Comparison of ENCODE assay signal across 16 cellular contexts in the genomic region with DNA sequence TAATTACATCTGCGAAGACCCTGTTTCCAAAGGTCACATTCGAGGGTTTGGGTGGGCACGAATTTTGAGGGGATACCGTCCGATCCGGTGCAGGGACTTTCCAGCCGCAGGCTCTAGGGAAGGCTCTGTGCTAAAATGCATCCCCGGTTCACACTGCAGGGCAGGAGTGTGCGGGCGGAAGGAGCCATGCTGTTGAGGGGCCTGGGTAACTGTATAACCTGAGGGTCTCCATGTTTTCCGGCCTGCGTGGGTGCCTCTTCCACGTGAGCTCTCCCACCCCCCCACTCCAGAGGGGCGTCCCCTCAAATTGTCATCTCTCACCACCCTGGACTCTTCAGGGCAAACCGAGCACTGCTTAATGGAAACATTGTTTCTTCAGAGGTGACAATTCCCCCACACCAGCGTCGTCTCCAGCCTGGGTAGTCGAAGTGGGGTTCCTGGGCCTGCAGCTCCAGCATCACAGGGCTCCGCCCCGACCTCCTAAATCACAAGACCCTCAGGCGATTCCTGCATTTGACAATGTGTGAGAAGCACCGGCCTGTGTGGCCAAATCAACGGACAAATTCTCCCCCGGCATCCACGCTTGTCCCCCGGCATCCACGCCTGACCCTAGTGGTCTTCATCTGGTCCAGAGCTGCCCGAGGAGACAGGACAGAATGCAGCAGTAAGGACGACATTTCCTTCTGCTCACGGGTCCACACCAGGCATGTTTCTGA. TPM values are rescaled to one million over a fixed set of nuclear protein-coding genes. Genes with fewer than 3 reads are reported as not detected.
DNase-seq lines count a peak whose midpoint lies in the region; ATAC-seq and TF ChIP-seq lines count a peak whose summit lies in the region.
"Had no signal": no experiment of that assay in that cellular context is flagged by ENCODE, and none has a peak within 500 bp of the region (broad histone marks: within the 10 kb centered on the region; RNA-seq: fewer than 3 reads in every experiment).

No MANE protein-coding gene starts in this region.

- 90 to 91% methylated on average over 30 of the region's 30 CpGs for WGBS in heart right ventricle, 2 donors
- WGBS in transverse colon (ENCODE audit: low coverage in 1 of 2), 2 donors = 76 to 78% methylated on average over 4 to 30 of the region's 30 CpGs

- TF ChIP-seq EP300 in transverse colon (IDR thresholded peaks at IDR 0.05; ENCODE audit: low read depth) = no peak

- H3K27me3 ChIP-seq in heart right ventricle (no peaks in the 10 kb centered on the region), layer of hippocampus (ENCODE audit: control insufficient read depth, insufficient read depth, low read length) (no peaks in the 10 kb centered on the region), transverse colon (no peaks in the 10 kb centered on the region)

- TF ChIP-seq CTCF in heart right ventricle (IDR thresholded peaks at IDR 0.05) (no peak), transverse colon (IDR thresholded peaks at IDR 0.05) (no peak)

- DNase-seq in heart right ventricle (peak in 1 of 2 donors; percentile 4), Right ventricle myocardium superior (no peak), posterior vena cava (ENCODE audit: low spot score) (peak; percentile 72), transverse colon (no peak), kidney glomerular epithelial cell (lab: John Stamatoyannopoulos, UW) (no peak)
- DNase-seq: DMS53, NCI-H1417 treated with DMSO at 0.1 percent for 48 hours, NCI-H2029 treated with DMSO at 0.1 percent for 48 hours, NCI-H510A treated with DMSO at 0.1 percent for 48 hours had no signal

- H3K9me3 ChIP-seq in heart right ventricle = peaks cover 0 to 13% (median 0%) of the 10 kb centered on the region in 11 donors
- no peaks in the 10 kb centered on the region for H3K9me3 ChIP-seq in transverse colon
- H3K9me3 ChIP-seq: BLaER1 treated with 17β-estradiol and CSF1 and Interleukin-3, amounts not matched to agents 10 nM and 100 nM; HAP-1 had no signal

- in situ Hi-C loops in transverse colon (cut with MboI; ENCODE audit: low pct_ligation_motif_present in 1 of 4, low pct_unique_long_range_greater_than_20kb in 1 of 4, low sequenced_read_pairs in 3 of 4) = no loop called here

- no peaks in the 10 kb centered on the region for H3K36me3 ChIP-seq in heart right ventricle
- H3K36me3 ChIP-seq in transverse colon = no peaks in the 10 kb centered on the region
- H3K36me3 ChIP-seq: BLaER1 treated with 17β-estradiol and CSF1 and Interleukin-3, amounts not matched to agents 10 nM and 100 nM; HAP-1 had no signal

- H3K4me1 ChIP-seq in heart right ventricle (peaks cover 0 to 25% (median 10%) of the 10 kb centered on the region in 9 donors), transverse colon (peaks cover 0 to 27% (median 21%) of the 10 kb centered on the region in 4 donors)
- H3K4me1 ChIP-seq: HAP-1 had no signal

- TF ChIP-seq POLR2A in transverse colon (IDR thresholded peaks at IDR 0.05) = no peak

- H3K27ac ChIP-seq in heart right ventricle = peak overlapping the region in 8 of 10 donors; percentile 55 to 77 (median 70)
- H3K27ac ChIP-seq in layer of hippocampus (ENCODE audit: low read depth, low read length) = peak overlapping the region; percentile 25
- peak overlapping the region; percentile 45 to 79 (median 74) for H3K27ac ChIP-seq in transverse colon
- H3K27ac ChIP-seq: BLaER1 treated with 17β-estradiol and CSF1 and Interleukin-3, amounts not matched to agents 10 nM and 100 nM had no signal

- ATAC-seq in heart right ventricle (no peak), Right ventricle myocardium superior (ENCODE audit: poor library complexity) (no peak), HG02852 (IDR thresholded peaks at IDR 0.05; ENCODE audit: unreplicated experiment) (no peak), GM19455 (IDR thresholded peaks at IDR 0.05; ENCODE audit: unreplicated experiment) (no peak)

- H3K4me3 ChIP-seq in heart right ventricle = no peak overlapping the region
- no peak overlapping the region for H3K4me3 ChIP-seq in transverse colon
- H3K4me3 ChIP-seq: BLaER1 treated with 17β-estradiol and CSF1 and Interleukin-3, amounts not matched to agents 10 nM and 100 nM; HAP-1 had no signal

- intact Hi-C loops in heart right ventricle (cut with DNase I) (no loop called here), Right ventricle myocardium superior (cut with DNase I) (no loop called here), posterior vena cava (cut with DNase I) (loop anchor here in 1 of 2 donors (10.0 kb wide), 1 partner anchor 64 kb away; no protein-coding TSS in a partner anchor), transverse colon (cut with DNase I; ENCODE audit: low total_unique reads) (no loop called here)

RNA-seq across cellular contexts. Expression of gene FOXL3, which starts 51.2 kb away (rescaled TPM):
- total RNA-seq in heart right ventricle (not detected), Right ventricle myocardium superior (not detected), posterior vena cava (not detected), transverse colon (not detected)
- not detected for polyA plus RNA-seq in heart right ventricle
- total RNA-seq: A172, HT-29 had no signal
